8 cellular contexts compared by ENCODE assay signal in genomic region chr5:140549237-140550144, GRCh38. TPM values are rescaled to one million over a fixed set of nuclear protein-coding genes. Genes with fewer than 3 reads are reported as not detected.
A peak's percentile ranks its signal among the peaks of the same experiment; 100 is the strongest.
DNase-seq lines count a peak whose midpoint lies in the region; ATAC-seq and TF ChIP-seq lines count a peak whose summit lies in the region.

No MANE protein-coding gene starts in this region.

- H3K27me3 ChIP-seq in esophagus muscularis mucosa: no peaks in the 10 kb centered on the region
- no peaks in the 10 kb centered on the region for H3K27me3 ChIP-seq in neutrophil

- H3K36me3 ChIP-seq in esophagus muscularis mucosa (peaks cover 5 to 44% (median 38%) of the 10 kb centered on the region in 4 donors), neutrophil (peaks cover 37% of the 10 kb centered on the region)

- peak overlapping the region; percentile 93 to 98 (median 96) for H3K27ac ChIP-seq in esophagus muscularis mucosa (replicated peaks in 1 of 4)
- peak overlapping the region; percentile 97 for H3K27ac ChIP-seq in neutrophil

- H3K4me1 ChIP-seq in esophagus muscularis mucosa (peaks cover 49 to 58% (median 56%) of the 10 kb centered on the region in 4 donors), neutrophil (ENCODE audit: control insufficient read depth in 1 of 2, insufficient read depth in 1 of 2, low read depth in 1 of 2, low read length in 1 of 2) (peaks cover 61 to 63% of the 10 kb centered on the region in 2 experiments)

- H3K9me3 ChIP-seq in esophagus muscularis mucosa: no peaks in the 10 kb centered on the region
- no peaks in the 10 kb centered on the region for H3K9me3 ChIP-seq in neutrophil

- ATAC-seq in SK-N-SH treated with all-trans-retinoic acid at 6 μM for 48 hours (peak; percentile 16), GM18870 (IDR thresholded peaks at IDR 0.05; ENCODE audit: unreplicated experiment) (no peak)

- peak; percentile 17 for DNase-seq in NCI-H345 (lab: John Stamatoyannopoulos, UW)
- no peak for DNase-seq in NCI-H345 treated with DMSO at 0.1 percent for 48 hours (lab: John Stamatoyannopoulos, UW; ENCODE audit: unreplicated experiment)
- DNase-seq in esophagus muscularis mucosa (ENCODE audit: extremely low spot score): peak; percentile 91
- DNase-seq in stimulated activated naive CD4-positive, alpha-beta T cell treated with Interleukin-2 at 50 U/mL for 16 hours (lab: John Stamatoyannopoulos, UW): no peak
- DNase-seq in stimulated activated CD4-positive, alpha-beta T cell treated with anti-CD3 and anti-CD28 coated beads, Interleukin-4, amount 100 ng/mL, for 1 hour: no peak

- TF ChIP-seq EP300 in esophagus muscularis mucosa (IDR thresholded peaks at IDR 0.05): peak; percentile 45

- 59% methylated on average over 3 of the region's 3 CpGs for WGBS in esophagus muscularis mucosa

- no peak overlapping the region for H3K4me3 ChIP-seq in esophagus muscularis mucosa
- H3K4me3 ChIP-seq in neutrophil (ENCODE audit: low read depth in 1 of 2, low read length in 1 of 2): peak overlapping the region in 1 of 2 experiments; percentile 78

- TF ChIP-seq POLR2A in esophagus muscularis mucosa (IDR thresholded peaks at IDR 0.05; ENCODE audit: low read depth): peak; percentile 3

- intact Hi-C loops in esophagus muscularis mucosa (cut with DNase I): loop anchor here (5.0 kb wide), 1 partner anchor 88 kb away; the partner anchor contains the start of gene TMCO6

- TF ChIP-seq CTCF in esophagus muscularis mucosa (IDR thresholded peaks at IDR 0.05) (no peak), neutrophil (IDR thresholded peaks at IDR 0.05) (no peak)

TF ChIP-seq in SK-N-SH treated with all-trans-retinoic acid at 6 μM for 48 hours, 23 proteins besides CTCF, POLR2A, EP300 and RAD21:
- TF ChIP-seq ESRRG (CRISPR knock-in tag; IDR thresholded peaks at IDR 0.05): 0 out of 2 replicates have a peak, but pooled peaks have one; percentile 50
- TF ChIP-seq ZFP3 (CRISPR knock-in tag; IDR thresholded peaks at IDR 0.05): no peak
- no peak for TF ChIP-seq CSDC2 (CRISPR knock-in tag; IDR thresholded peaks at IDR 0.05)
- TF ChIP-seq PATZ1 (CRISPR knock-in tag; IDR thresholded peaks at IDR 0.05; ENCODE audit: borderline replicate concordance): 0 out of 2 replicates have a peak, but pooled peaks have one; percentile 39
- TF ChIP-seq RARB (CRISPR knock-in tag; IDR thresholded peaks at IDR 0.05): no peak
- 0 out of 2 replicates have a peak, but pooled peaks have one; percentile 9 for TF ChIP-seq ISL1 (CRISPR knock-in tag; IDR thresholded peaks at IDR 0.05)

RNA-seq across cellular contexts. Expression of gene EIF4EBP3, which starts 2.0 kb away (rescaled TPM):
- total RNA-seq in esophagus muscularis mucosa: 10 to 100 TPM in 1 of 4 donors, 1 to 10 TPM in 3; 7.8 to 25.3 (median 9.2) TPM

RNA-seq across cellular contexts. Expression of gene SRA1, which starts 7.8 kb away (rescaled TPM):
- 10 to 100 TPM; 17.4 to 29.2 (median 24.7) TPM for total RNA-seq in esophagus muscularis mucosa

RNA-seq across cellular contexts. Expression of gene APBB3, which starts 14.9 kb away (rescaled TPM):
- 10 to 100 TPM in 3 of 4 donors, 1 to 10 TPM in 1; 6.8 to 12.5 (median 11.8) TPM for total RNA-seq in esophagus muscularis mucosa

RNA-seq across cellular contexts. Expression of gene SLC35A4, which starts 15.1 kb away (rescaled TPM):
- total RNA-seq in esophagus muscularis mucosa: 10 to 100 TPM; 27.8 to 45.1 (median 36.6) TPM

Comparison
In these comparisons a context has a peak if more than half of its experiments do, and no peak if none do; other contexts are left out.
1. DNase-seq: peak in NCI-H345 (single experiment) and esophagus muscularis mucosa (single experiment); none in NCI-H345 treated with DMSO at 0.1 percent for 48 hours (single experiment), stimulated activated naive CD4-positive, alpha-beta T cell treated with Interleukin-2 at 50 U/mL for 16 hours (single experiment) and stimulated activated CD4-positive, alpha-beta T cell treated with anti-CD3 and anti-CD28 coated beads, Interleukin-4, amount 100 ng/mL, for 1 hour (single experiment).